ENCODE assay signal across 12 cellular contexts in genomic region chr1:180928272-180929230, GRCh38. TPM values are rescaled to one million over a fixed set of nuclear protein-coding genes. Genes with fewer than 3 reads are reported as not detected.
DNase-seq lines count a peak whose midpoint lies in the region; ATAC-seq and TF ChIP-seq lines count a peak whose summit lies in the region.
"Had no signal": no experiment of that assay in that cellular context is flagged by ENCODE, and none has a peak within 500 bp of the region (broad histone marks: within the 10 kb centered on the region; RNA-seq: fewer than 3 reads in every experiment).

No MANE protein-coding gene starts in this region.

- peaks cover 100% of the 10 kb centered on the region for H3K4me1 ChIP-seq in BLaER1

- peaks cover 17% of the 10 kb centered on the region for H3K27me3 Mint-ChIP-seq in endothelial cell (ENCODE audit: unreplicated experiment)

- no peaks in the 10 kb centered on the region for H4K20me1 ChIP-seq in BLaER1

- H3K27ac Mint-ChIP-seq in endothelial cell (ENCODE audit: unreplicated experiment), result no peak overlapping the region
- H3K27ac Mint-ChIP-seq: activated CD4-positive, alpha-beta T cell treated with anti-CD3 and anti-CD28 coated beads, Interleukin-2, amount 10 ng/mL, durations not matched to agents 7 days and 5 days; activated T-helper 17 cell treated with anti-CD3 and anti-CD28 coated beads, Interleukin-2, amount 50 U/mL, for 72 hours had no signal

- DNase-seq in NCI-H1092 treated with DMSO at 0.1 percent for 48 hours (lab: John Stamatoyannopoulos, UW), result peak; percentile 73
- peak; percentile 95 for DNase-seq in NCI-H82 treated with DMSO at 0.1 percent for 48 hours (lab: John Stamatoyannopoulos, UW; ENCODE audit: unreplicated experiment)
- DNase-seq in activated CD4-positive, alpha-beta T cell treated with anti-CD3 and anti-CD28 coated beads for 48 hours, result no peak
- no peak for DNase-seq in central memory CD4-positive, alpha-beta T cell
- DNase-seq in endothelial cell (ENCODE audit: low spot score), result no peak
- DNase-seq: activated CD4-positive, alpha-beta T cell treated with anti-CD3 and anti-CD28 coated beads, Interleukin-2, amount 10 ng/mL, durations not matched to agents 7 days and 5 days; islet precursor cell; stomach had no signal

- H3K4me3 Mint-ChIP-seq in endothelial cell (ENCODE audit: unreplicated experiment), result no peak overlapping the region
- H3K4me3 Mint-ChIP-seq: activated CD4-positive, alpha-beta T cell treated with anti-CD3 and anti-CD28 coated beads, Interleukin-2, amount 10 ng/mL, durations not matched to agents 7 days and 5 days; activated T-helper 17 cell treated with anti-CD3 and anti-CD28 coated beads, Interleukin-2, amount 50 U/mL, for 72 hours had no signal

- H3K9me3 Mint-ChIP-seq in endothelial cell (ENCODE audit: unreplicated experiment), result no peaks in the 10 kb centered on the region
- H3K9me3 Mint-ChIP-seq: activated CD4-positive, alpha-beta T cell treated with anti-CD3 and anti-CD28 coated beads, Interleukin-2, amount 10 ng/mL, durations not matched to agents 7 days and 5 days; activated T-helper 17 cell treated with anti-CD3 and anti-CD28 coated beads, Interleukin-2, amount 50 U/mL, for 72 hours had no signal

- peak overlapping the region; percentile 26; the same call in 1 of the 2 replicates for H3K4me3 ChIP-seq in BLaER1
- H3K4me3 ChIP-seq: stomach had no signal

- H3K9me3 ChIP-seq in BLaER1, result no peaks in the 10 kb centered on the region
- H3K9me3 ChIP-seq: stomach had no signal

- peak overlapping the region; percentile 92 for H3K4me2 ChIP-seq in BLaER1

- H3K27ac ChIP-seq in BLaER1 (peak overlapping the region; percentile 78), layer of hippocampus (ENCODE audit: low read depth, low read length) (peak overlapping the region; percentile 91)

- H3K27me3 ChIP-seq in BLaER1 (no peaks in the 10 kb centered on the region), layer of hippocampus (ENCODE audit: control insufficient read depth, insufficient read depth, low read length) (no peaks in the 10 kb centered on the region)
- H3K27me3 ChIP-seq: stomach had no signal

- no peak for TF ChIP-seq CTCF in endothelial cell (IDR thresholded peaks at IDR 0.05; ENCODE audit: unreplicated experiment)

- ATAC-seq in HG02852 (IDR thresholded peaks at IDR 0.05; ENCODE audit: unreplicated experiment), result no peak
- ATAC-seq: activated T-helper 17 cell treated with anti-CD3 and anti-CD28 coated beads, Interleukin-2, amount 50 U/mL, for 72 hours had no signal

- peaks cover 24% of the 10 kb centered on the region for H3K4me1 Mint-ChIP-seq in endothelial cell (ENCODE audit: unreplicated experiment)
- H3K4me1 Mint-ChIP-seq: activated CD4-positive, alpha-beta T cell treated with anti-CD3 and anti-CD28 coated beads, Interleukin-2, amount 10 ng/mL, durations not matched to agents 7 days and 5 days; activated T-helper 17 cell treated with anti-CD3 and anti-CD28 coated beads, Interleukin-2, amount 50 U/mL, for 72 hours had no signal

- no peaks in the 10 kb centered on the region for H3K36me3 Mint-ChIP-seq in endothelial cell (ENCODE audit: low read depth, unreplicated experiment)

- peak overlapping the region; percentile 49 for H3K9ac ChIP-seq in BLaER1

- no peaks in the 10 kb centered on the region for H3K36me3 ChIP-seq in BLaER1

RNA-seq across cellular contexts. Expression of gene KIAA1614, which starts 15.9 kb away (rescaled TPM):
- 2.6 TPM for total RNA-seq in endothelial cell (ENCODE audit: unreplicated experiment)

Comparison
In these comparisons a context has a peak if more than half of its experiments do, and no peak if none do; other contexts are left out.
1. DNase-seq: peak in NCI-H1092 treated with DMSO at 0.1 percent for 48 hours (single experiment) and NCI-H82 treated with DMSO at 0.1 percent for 48 hours (single experiment); none in activated CD4-positive, alpha-beta T cell treated with anti-CD3 and anti-CD28 coated beads for 48 hours (single experiment), central memory CD4-positive, alpha-beta T cell (single experiment) and endothelial cell (single experiment).